Comparison of ENCODE assay signal across 9 cellular contexts in the genomic region with DNA sequence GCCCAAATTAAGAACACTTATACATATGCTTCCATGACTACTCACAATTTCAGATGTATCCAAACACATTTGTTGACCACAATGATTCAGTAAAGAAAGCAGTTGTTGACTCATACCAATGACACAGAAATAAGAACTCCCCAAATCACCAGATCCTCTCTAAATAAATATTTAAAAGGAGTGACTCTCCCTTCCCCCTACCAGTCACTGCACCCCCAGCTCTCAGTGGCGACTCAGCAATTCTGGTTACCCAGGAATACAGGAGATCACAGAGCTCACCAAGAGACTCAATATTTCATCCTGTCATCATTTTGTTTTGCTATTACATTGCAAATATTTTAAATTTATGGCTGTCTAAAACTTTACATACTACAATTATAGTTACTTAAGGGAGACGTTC.
DNase-seq lines count a peak whose midpoint lies in the region; ATAC-seq and TF ChIP-seq lines count a peak whose summit lies in the region.
"Had no signal": no experiment of that assay in that cellular context is flagged by ENCODE, and none has a peak within 500 bp of the region (broad histone marks: within the 10 kb centered on the region; RNA-seq: fewer than 3 reads in every experiment).

No MANE protein-coding gene starts in this region.

- peaks cover 5% of the 10 kb centered on the region for H3K4me1 ChIP-seq in A673 (ENCODE audit: insufficient read depth, low read length, poor library complexity, severe bottlenecking)
- H3K4me1 ChIP-seq: prostate gland had no signal

- H3K27ac ChIP-seq in A673 (ENCODE audit: low read depth, low read length, poor library complexity, severe bottlenecking), result no peak overlapping the region
- H3K27ac ChIP-seq: prostate gland had no signal

- ATAC-seq in HG03460 (IDR thresholded peaks at IDR 0.05; ENCODE audit: unreplicated experiment), result no peak
- ATAC-seq in GM18867 (IDR thresholded peaks at IDR 0.05; ENCODE audit: unreplicated experiment), result no peak

- TF ChIP-seq CTCF in A673 (conservative IDR thresholded peaks at IDR 0.05; ENCODE audit: low read depth, low read length) (no peak), HFF-Myc (IDR thresholded peaks at IDR 0.05; ENCODE audit: low read depth, low read length, missing control alignments) (no peak)

- H3K4me3 ChIP-seq in A673 (ENCODE audit: low read depth, low read length, poor library complexity, severe bottlenecking) (no peak overlapping the region), HFF-Myc (replicated peaks; ENCODE audit: low read depth, low read length) (no peak overlapping the region)
- H3K4me3 ChIP-seq: prostate gland had no signal

- intact Hi-C loops in A673 (cut with micrococcal nuclease; ENCODE audit: unreplicated experiment), result no loop called here

- CTCF ChIA-PET in A673 (lab: Charles Lee), result no interaction called here

- H3K36me3 ChIP-seq in A673 (ENCODE audit: insufficient read depth, low read length, poor library complexity, severe bottlenecking), result no peaks in the 10 kb centered on the region
- H3K36me3 ChIP-seq: prostate gland had no signal

- H3K27me3 ChIP-seq in A673 (replicated peaks; ENCODE audit: insufficient read depth, low read depth, low read length, poor library complexity), result no peaks in the 10 kb centered on the region

- DNase-seq in A673 (ENCODE audit: low spot score) (peak; percentile 21), HFF-Myc (ENCODE audit: extremely low read depth, low read depth) (peak; percentile 85), foreskin melanocyte (peak; percentile 42), activated gamma-delta T cell (lab: John Stamatoyannopoulos, UW) (no peak), iPS-NIHi7 (ENCODE audit: extremely low spot score) (no peak)
- DNase-seq in activated CD4-positive, alpha-beta T cell treated with anti-CD3 and anti-CD28 coated beads, Interleukin-2, amount 50 U/mL, for 4 hours, result peak; percentile 16 to 24

- no peaks in the 10 kb centered on the region for H3K9me3 ChIP-seq in A673 (ENCODE audit: low read depth, low read length, poor library complexity, severe bottlenecking)
- H3K9me3 ChIP-seq: prostate gland had no signal

- POLR2A ChIA-PET in A673 (lab: Charles Lee; ENCODE audit: low non-redundant PET), result no interaction called here

- no TSS peak for BruUV-seq in A673 (replicated peaks; lab: Mats Ljungman, UMichigan)

Comparison
In these comparisons a context has a peak if more than half of its experiments do, and no peak if none do; other contexts are left out.
1. DNase-seq: peak in A673 (single experiment), HFF-Myc (single experiment), activated CD4-positive, alpha-beta T cell treated with anti-CD3 and anti-CD28 coated beads, Interleukin-2, amount 50 U/mL, for 4 hours (2 of 2) and foreskin melanocyte (single experiment); none in activated gamma-delta T cell (single experiment) and iPS-NIHi7 (single experiment).